ENCODE assay signal across 20 cellular contexts in genomic region chr1:2179283-2180013, GRCh38. TPM values are rescaled to one million over a fixed set of nuclear protein-coding genes. Genes with fewer than 3 reads are reported as not detected.
DNase-seq lines count a peak whose midpoint lies in the region; ATAC-seq and TF ChIP-seq lines count a peak whose summit lies in the region.
"Had no signal": no experiment of that assay in that cellular context is flagged by ENCODE, and none has a peak within 500 bp of the region (broad histone marks: within the 10 kb centered on the region; RNA-seq: fewer than 3 reads in every experiment).

No MANE protein-coding gene starts in this region.

- no peak overlapping the region for H2AK5ac ChIP-seq in mesenchymal stem cell (ENCODE audit: low read length, severe bottlenecking)

- H3K27me3 ChIP-seq in mesenchymal stem cell (ENCODE audit: control insufficient read depth in 1 of 2, insufficient read depth in 1 of 2, low read length in 2 of 2) (peaks cover 0 to 21% of the 10 kb centered on the region in 2 experiments), brain microvascular endothelial cell (replicated peaks) (no peaks in the 10 kb centered on the region)
- H3K27me3 ChIP-seq: adrenal gland had no signal

- no peak overlapping the region for H3K18ac ChIP-seq in mesenchymal stem cell (ENCODE audit: low read depth in 1 of 2, low read length in 2 of 2)

- H3K27ac Mint-ChIP-seq in activated CD4-positive, alpha-beta T cell treated with anti-CD3 and anti-CD28 coated beads, Interleukin-2, amount 10 ng/mL, durations not matched to agents 7 days and 5 days = no peak overlapping the region
- no peak overlapping the region for H3K27ac Mint-ChIP-seq in activated CD8-positive, alpha-beta memory T cell treated with anti-CD3 and anti-CD28 coated beads, Interleukin-2, amount 10 ng/mL, durations not matched to agents 7 days and 5 days
- H3K27ac Mint-ChIP-seq: activated T-helper 17 cell treated with anti-CD3 and anti-CD28 coated beads, Interleukin-2, amount 50 U/mL, for 72 hours; natural killer cell treated with Interleukin-12 subunit alpha and Interleukin-12 subunit beta and Interleukin-15 and Interleukin-18, amount 100 ng/mL, for 72 hours had no signal

- H2BK5ac ChIP-seq in mesenchymal stem cell (ENCODE audit: low read depth, low read length, poor library complexity, severe bottlenecking) = no peak overlapping the region

- H3K23ac ChIP-seq in mesenchymal stem cell (ENCODE audit: low read length in 2 of 2) = no peak overlapping the region

- no peak for TF ChIP-seq CTCF in HEK293 (tag by site-specific recombination; IDR thresholded peaks at IDR 0.05)
- no peak for TF ChIP-seq CTCF in brain microvascular endothelial cell (IDR thresholded peaks at IDR 0.05; ENCODE audit: low read depth, low read length, missing control alignments)

- CTCF ChIA-PET in HEK293 (lab: Yijun Ruan, JAX) = interaction anchor here (0.5 kb wide), 1 partner anchor 204 kb away, joined by 4 read pairs; no protein-coding TSS in a partner anchor
- CTCF ChIA-PET in activated CD4-positive, alpha-beta T cell treated with anti-CD3 and anti-CD28 coated beads, Interleukin-2, amount 10 ng/mL, durations not matched to agents 7 days and 5 days (lab: Charles Lee) = no interaction called here
- CTCF ChIA-PET in activated CD8-positive, alpha-beta memory T cell treated with anti-CD3 and anti-CD28 coated beads, Interleukin-2, amount 10 ng/mL, durations not matched to agents 7 days and 5 days (lab: Charles Lee) = no interaction called here

- no peak overlapping the region for H3K4ac ChIP-seq in mesenchymal stem cell (ENCODE audit: low read depth in 1 of 2, low read length in 2 of 2)

- H3K4me1 ChIP-seq in HEK293 (ENCODE audit: control insufficient read depth, insufficient read depth, low read length) = no peaks in the 10 kb centered on the region
- H3K4me1 ChIP-seq in mesenchymal stem cell (ENCODE audit: control insufficient read depth, insufficient read depth, low read depth, low read length) = peaks cover 16% of the 10 kb centered on the region
- H3K4me1 ChIP-seq: adrenal gland, prostate gland had no signal

- no peak overlapping the region for H3K9ac ChIP-seq in mesenchymal stem cell (ENCODE audit: low read length)

- H2BK15ac ChIP-seq in mesenchymal stem cell (ENCODE audit: low read depth, poor library complexity, severe bottlenecking) = no peak overlapping the region

- no peak overlapping the region for H2BK120ac ChIP-seq in mesenchymal stem cell (ENCODE audit: low read depth, low read length)

- no peak overlapping the region for H3K4me3 Mint-ChIP-seq in activated CD4-positive, alpha-beta T cell treated with anti-CD3 and anti-CD28 coated beads, Interleukin-2, amount 10 ng/mL, durations not matched to agents 7 days and 5 days
- H3K4me3 Mint-ChIP-seq in activated CD8-positive, alpha-beta memory T cell treated with anti-CD3 and anti-CD28 coated beads, Interleukin-2, amount 10 ng/mL, durations not matched to agents 7 days and 5 days = no peak overlapping the region
- H3K4me3 Mint-ChIP-seq: activated T-helper 17 cell treated with anti-CD3 and anti-CD28 coated beads, Interleukin-2, amount 50 U/mL, for 72 hours; natural killer cell treated with Interleukin-12 subunit alpha and Interleukin-12 subunit beta and Interleukin-15 and Interleukin-18, amount 100 ng/mL, for 72 hours had no signal

- H3K79me1 ChIP-seq in mesenchymal stem cell (replicated peaks; ENCODE audit: low read length, poor library complexity, severe bottlenecking) = no peaks in the 10 kb centered on the region

- H3K36me3 Mint-ChIP-seq in activated CD4-positive, alpha-beta T cell treated with anti-CD3 and anti-CD28 coated beads, Interleukin-2, amount 10 ng/mL, durations not matched to agents 7 days and 5 days (ENCODE audit: low read depth) = no peaks in the 10 kb centered on the region
- H3K36me3 Mint-ChIP-seq in activated CD8-positive, alpha-beta memory T cell treated with anti-CD3 and anti-CD28 coated beads, Interleukin-2, amount 10 ng/mL, durations not matched to agents 7 days and 5 days = no peaks in the 10 kb centered on the region
- H3K36me3 Mint-ChIP-seq: natural killer cell treated with Interleukin-12 subunit alpha and Interleukin-12 subunit beta and Interleukin-15 and Interleukin-18, amount 100 ng/mL, for 72 hours had no signal

- no peak overlapping the region for H4K91ac ChIP-seq in mesenchymal stem cell (ENCODE audit: low read length)

- H3K4me3 ChIP-seq in HEK293 (ENCODE audit: low read depth, low read length) (no peak overlapping the region), mesenchymal stem cell (ENCODE audit: insufficient read depth in 1 of 2, low read depth in 1 of 2, low read length in 2 of 2) (no peak overlapping the region), brain microvascular endothelial cell (ENCODE audit: low read depth, low read length) (no peak overlapping the region)
- H3K4me3 ChIP-seq: adrenal gland, prostate gland had no signal

- DNase-seq in COR-L47 (lab: John Stamatoyannopoulos, UW) (peak; percentile 62), NCI-H69 (lab: John Stamatoyannopoulos, UW) (peak; percentile 78), mesenchymal stem cell (peak; percentile 16), brain microvascular endothelial cell (no peak), RPMI8226 (no peak)
- no peak for DNase-seq in activated CD4-positive, alpha-beta T cell treated with anti-CD3 and anti-CD28 coated beads, Interleukin-2, amount 10 ng/mL, durations not matched to agents 7 days and 5 days
- no peak for DNase-seq in activated CD8-positive, alpha-beta memory T cell treated with anti-CD3 and anti-CD28 coated beads, Interleukin-2, amount 10 ng/mL, durations not matched to agents 7 days and 5 days
- DNase-seq: AML-193; central memory CD4-positive, alpha-beta T cell; effector CD4-positive, alpha-beta T cell; mammary epithelial cell; NCI-H1105 treated with DMSO at 0.1 percent for 48 hours; NCI-H774; stimulated activated CD4-positive, alpha-beta T cell treated with anti-CD3 and anti-CD28 coated beads, Interleukin-12 subunit alpha, Interleukin-12 subunit beta, amount 100 ng/mL, for 4 hours; SW 1271 had no signal

- POLR2A ChIA-PET in HEK293 (lab: Yijun Ruan, JAX) = interaction anchor here (0.6 kb wide), 1 partner anchor 216 kb away, joined by 3 read pairs; no protein-coding TSS in a partner anchor
- POLR2A ChIA-PET in activated CD4-positive, alpha-beta T cell treated with anti-CD3 and anti-CD28 coated beads, Interleukin-2, amount 10 ng/mL, durations not matched to agents 7 days and 5 days (lab: Charles Lee) = no interaction called here

- H3K36me3 ChIP-seq in HEK293 (ENCODE audit: control insufficient read depth in 2 of 2, insufficient read depth in 1 of 2, low read length in 2 of 2) (peaks cover 0 to 66% of the 10 kb centered on the region in 2 experiments; a peak in 1 of 3 replicates), mesenchymal stem cell (ENCODE audit: control insufficient read depth in 1 of 2, insufficient read depth in 2 of 2, low read depth in 1 of 2, low read length in 2 of 2) (peaks cover 0 to 84% of the 10 kb centered on the region in 2 experiments), brain microvascular endothelial cell (replicated peaks) (no peaks in the 10 kb centered on the region)
- H3K36me3 ChIP-seq: adrenal gland, prostate gland had no signal

- no peak overlapping the region for H2AFZ ChIP-seq in mesenchymal stem cell (ENCODE audit: low read depth, low read length)

- H3K4me1 Mint-ChIP-seq in activated CD4-positive, alpha-beta T cell treated with anti-CD3 and anti-CD28 coated beads, Interleukin-2, amount 10 ng/mL, durations not matched to agents 7 days and 5 days = peaks cover 2% of the 10 kb centered on the region
- peaks cover 2% of the 10 kb centered on the region for H3K4me1 Mint-ChIP-seq in activated CD8-positive, alpha-beta memory T cell treated with anti-CD3 and anti-CD28 coated beads, Interleukin-2, amount 10 ng/mL, durations not matched to agents 7 days and 5 days
- H3K4me1 Mint-ChIP-seq: activated T-helper 17 cell treated with anti-CD3 and anti-CD28 coated beads, Interleukin-2, amount 50 U/mL, for 72 hours had no signal

- WGBS in mesenchymal stem cell = 79% methylated on average over 28 of the region's 28 CpGs

- H3K27ac ChIP-seq in HEK293 (ENCODE audit: extremely low read depth, low read depth, low read length) (no peak overlapping the region), mesenchymal stem cell (ENCODE audit: low read length, poor library complexity, severe bottlenecking) (no peak overlapping the region), brain microvascular endothelial cell (no peak overlapping the region)
- H3K27ac ChIP-seq: adrenal gland, prostate gland had no signal

- ATAC-seq in activated CD8-positive, alpha-beta memory T cell treated with anti-CD3 and anti-CD28 coated beads, Interleukin-2, amount 10 ng/mL, durations not matched to agents 7 days and 5 days = no peak
- ATAC-seq: natural killer cell treated with Interleukin-12 subunit alpha and Interleukin-12 subunit beta and Interleukin-15 and Interleukin-18, amount 100 ng/mL, for 72 hours had no signal

- no peaks in the 10 kb centered on the region for H3K27me3 Mint-ChIP-seq in activated CD4-positive, alpha-beta T cell treated with anti-CD3 and anti-CD28 coated beads, Interleukin-2, amount 10 ng/mL, durations not matched to agents 7 days and 5 days
- H3K27me3 Mint-ChIP-seq in activated CD8-positive, alpha-beta memory T cell treated with anti-CD3 and anti-CD28 coated beads, Interleukin-2, amount 10 ng/mL, durations not matched to agents 7 days and 5 days = no peaks in the 10 kb centered on the region
- H3K27me3 Mint-ChIP-seq: activated T-helper 17 cell treated with anti-CD3 and anti-CD28 coated beads, Interleukin-2, amount 50 U/mL, for 72 hours; natural killer cell treated with Interleukin-12 subunit alpha and Interleukin-12 subunit beta and Interleukin-15 and Interleukin-18, amount 100 ng/mL, for 72 hours had no signal

- no peaks in the 10 kb centered on the region for H3K9me3 Mint-ChIP-seq in activated CD4-positive, alpha-beta T cell treated with anti-CD3 and anti-CD28 coated beads, Interleukin-2, amount 10 ng/mL, durations not matched to agents 7 days and 5 days
- H3K9me3 Mint-ChIP-seq in activated CD8-positive, alpha-beta memory T cell treated with anti-CD3 and anti-CD28 coated beads, Interleukin-2, amount 10 ng/mL, durations not matched to agents 7 days and 5 days (ENCODE audit: low read depth) = no peaks in the 10 kb centered on the region
- H3K9me3 Mint-ChIP-seq: activated T-helper 17 cell treated with anti-CD3 and anti-CD28 coated beads, Interleukin-2, amount 50 U/mL, for 72 hours; natural killer cell treated with Interleukin-12 subunit alpha and Interleukin-12 subunit beta and Interleukin-15 and Interleukin-18, amount 100 ng/mL, for 72 hours had no signal

- H2BK12ac ChIP-seq in mesenchymal stem cell (ENCODE audit: low read length in 2 of 2) = no peak overlapping the region

- in situ Hi-C loops in brain microvascular endothelial cell (cut with HindIII; ENCODE audit: low pct_ligation_motif_present, low sequenced_read_pairs) = no loop called here

- no peak overlapping the region for H4K8ac ChIP-seq in mesenchymal stem cell (ENCODE audit: low read length)

- no peak overlapping the region for H3K14ac ChIP-seq in mesenchymal stem cell (ENCODE audit: low read length in 2 of 2)

- H3K9me3 ChIP-seq in HEK293 (ENCODE audit: control insufficient read depth, insufficient read depth, low read depth, low read length) (no peaks in the 10 kb centered on the region), mesenchymal stem cell (ENCODE audit: control insufficient read depth, low read length) (no peaks in the 10 kb centered on the region)
- H3K9me3 ChIP-seq: adrenal gland, prostate gland had no signal

- H3K4me2 ChIP-seq in mesenchymal stem cell (ENCODE audit: low read length, poor library complexity, severe bottlenecking) = no peak overlapping the region

RNA-seq across cellular contexts. Expression of gene FAAP20, which starts 15.1 kb away (rescaled TPM):
- polyA plus RNA-seq in mesenchymal stem cell (2013, experiment 1 of 2) = 84.5 TPM
- 86.1 TPM for polyA plus RNA-seq in mesenchymal stem cell (2013, experiment 2 of 2)
- 10 to 100 TPM; 61.3 to 66.2 TPM for total RNA-seq in activated CD4-positive, alpha-beta T cell treated with anti-CD3 and anti-CD28 coated beads, Interleukin-2, amount 10 ng/mL, durations not matched to agents 7 days and 5 days
- 10 to 100 TPM; 52.5 to 55.7 TPM for total RNA-seq in activated CD8-positive, alpha-beta memory T cell treated with anti-CD3 and anti-CD28 coated beads, Interleukin-2, amount 10 ng/mL, durations not matched to agents 7 days and 5 days

RNA-seq across cellular contexts. Expression of gene SKI, which starts 48.7 kb away (rescaled TPM):
- 43.3 TPM for polyA plus RNA-seq in mesenchymal stem cell (2013, experiment 1 of 2)
- 44.2 TPM for polyA plus RNA-seq in mesenchymal stem cell (2013, experiment 2 of 2)
- 10 to 100 TPM; 60.7 to 62.0 TPM for total RNA-seq in activated CD4-positive, alpha-beta T cell treated with anti-CD3 and anti-CD28 coated beads, Interleukin-2, amount 10 ng/mL, durations not matched to agents 7 days and 5 days
- total RNA-seq in activated CD8-positive, alpha-beta memory T cell treated with anti-CD3 and anti-CD28 coated beads, Interleukin-2, amount 10 ng/mL, durations not matched to agents 7 days and 5 days = 10 to 100 TPM; 35.0 to 42.9 TPM

Comparison
In these comparisons a context has a peak if more than half of its experiments do, and no peak if none do; other contexts are left out.
1. DNase-seq: peak in COR-L47 (single experiment), NCI-H69 (single experiment) and mesenchymal stem cell (single experiment); none in brain microvascular endothelial cell (single experiment), RPMI8226 (single experiment), activated CD4-positive, alpha-beta T cell treated with anti-CD3 and anti-CD28 coated beads, Interleukin-2, amount 10 ng/mL, durations not matched to agents 7 days and 5 days (single experiment) and activated CD8-positive, alpha-beta memory T cell treated with anti-CD3 and anti-CD28 coated beads, Interleukin-2, amount 10 ng/mL, durations not matched to agents 7 days and 5 days (single experiment).